Comparison of ENCODE assay signal across 30 cellular contexts in the genomic region with DNA sequence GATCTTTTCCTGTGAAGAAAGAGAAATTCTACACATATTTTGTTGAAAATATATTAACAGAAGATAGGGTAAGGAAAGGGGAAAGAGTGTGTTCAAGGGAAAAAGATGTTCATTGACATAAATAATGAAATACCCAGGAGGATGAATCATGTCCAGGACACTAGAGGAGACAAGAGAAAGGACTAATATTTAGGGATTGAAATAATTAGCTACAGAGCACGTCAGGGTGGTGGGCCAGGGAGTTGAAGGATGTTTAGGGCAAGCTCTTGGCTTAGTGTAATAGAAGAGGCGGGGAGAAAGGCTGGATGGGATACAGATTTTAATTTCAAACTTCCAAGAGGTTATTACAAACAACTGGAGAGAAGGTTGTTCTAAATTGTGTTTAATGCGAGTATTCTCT.
"Had no signal": no experiment of that assay in that cellular context is flagged by ENCODE, and none has a peak within 500 bp of the region (broad histone marks: within the 10 kb centered on the region; RNA-seq: fewer than 3 reads in every experiment).

No MANE protein-coding gene starts in this region.

- H3K27ac Mint-ChIP-seq: naive thymus-derived CD8-positive, alpha-beta T cell; natural killer cell treated with Interleukin-12 subunit alpha and Interleukin-12 subunit beta and Interleukin-15 and Interleukin-18, amount 100 ng/mL, for 72 hours; neural progenitor cell; progenitor cell of endocrine pancreas; stimulated activated memory B cell treated with anti-CD40 and anti-IgM and Interleukin-4, amounts not matched to agents 10 μg/mL and 1 μg/mL and 100 μg/mL, for 72 hours; stimulated activated naive CD8-positive, alpha-beta T cell treated with anti-CD3 and anti-CD28 coated beads, Interleukin-15, amount 100 ng/mL, for 72 hours; type B pancreatic cell had no signal

- H3K27me3 Mint-ChIP-seq: stimulated activated memory B cell treated with anti-CD40 and anti-IgM and Interleukin-4, amounts not matched to agents 10 μg/mL and 1 μg/mL and 100 μg/mL, for 72 hours had no signal

- H3K9ac ChIP-seq: neural progenitor cell, parathyroid adenoma had no signal

- H3K27ac ChIP-seq: neural progenitor cell, ovary, parathyroid adenoma, psoas muscle, skin epidermis, spleen, suprapubic skin, testis, tibial artery, transverse colon, upper lobe of right lung, uterus had no signal

- H3K36me3 ChIP-seq: neural progenitor cell, ovary, spleen, suprapubic skin, tibial artery, transverse colon, upper lobe of right lung, uterus had no signal

- H3K36me3 Mint-ChIP-seq: naive thymus-derived CD8-positive, alpha-beta T cell; natural killer cell treated with Interleukin-12 subunit alpha and Interleukin-12 subunit beta and Interleukin-15 and Interleukin-18, amount 100 ng/mL, for 72 hours; neural progenitor cell; stimulated activated memory B cell treated with anti-CD40 and anti-IgM and Interleukin-4, amounts not matched to agents 10 μg/mL and 1 μg/mL and 100 μg/mL, for 72 hours; type B pancreatic cell had no signal

- H3K4me3 Mint-ChIP-seq: naive thymus-derived CD8-positive, alpha-beta T cell; natural killer cell treated with Interleukin-12 subunit alpha and Interleukin-12 subunit beta and Interleukin-15 and Interleukin-18, amount 100 ng/mL, for 72 hours; neural progenitor cell; stimulated activated memory B cell treated with anti-CD40 and anti-IgM and Interleukin-4, amounts not matched to agents 10 μg/mL and 1 μg/mL and 100 μg/mL, for 72 hours; stimulated activated naive CD8-positive, alpha-beta T cell treated with anti-CD3 and anti-CD28 coated beads, Interleukin-15, amount 100 ng/mL, for 72 hours; type B pancreatic cell had no signal

- H3K9me3 ChIP-seq: ovary, psoas muscle, spleen, suprapubic skin, testis, tibial artery, transverse colon, upper lobe of right lung, uterus had no signal

- H3K9me3 Mint-ChIP-seq: natural killer cell treated with Interleukin-12 subunit alpha and Interleukin-12 subunit beta and Interleukin-15 and Interleukin-18, amount 100 ng/mL, for 72 hours; stimulated activated memory B cell treated with anti-CD40 and anti-IgM and Interleukin-4, amounts not matched to agents 10 μg/mL and 1 μg/mL and 100 μg/mL, for 72 hours; stimulated activated naive CD8-positive, alpha-beta T cell treated with anti-CD3 and anti-CD28 coated beads, Interleukin-15, amount 100 ng/mL, for 72 hours; type B pancreatic cell had no signal

- H3K4me3 ChIP-seq: neural progenitor cell, ovary, psoas muscle, skin epidermis, smooth muscle cell, spleen, suprapubic skin, testis, tibial artery, transverse colon, upper lobe of right lung, uterus had no signal

- DNase-seq: naive thymus-derived CD8-positive, alpha-beta T cell; occipital lobe; ovary; posterior cingulate gyrus; psoas muscle; right cardiac atrium; spleen; stimulated activated CD4-positive, alpha-beta T cell treated with anti-CD3 and anti-CD28 coated beads, Interleukin-12 subunit alpha, Interleukin-12 subunit beta, amount 100 ng/mL, for 4 hours; stimulated activated CD4-positive, alpha-beta T cell treated with anti-CD3 and anti-CD28 coated beads, Interleukin-1b, Interleukin-23, amount 100 ng/mL, for 48 hours; stimulated activated CD4-positive, alpha-beta T cell treated with anti-CD3 and anti-CD28 coated beads, Interleukin-4, amount 100 ng/mL, for 1 hour; stimulated activated CD4-positive, alpha-beta T cell treated with anti-CD3 and anti-CD28 coated beads, Interleukin-4, amount 100 ng/mL, for 4 hours; stimulated activated CD8-positive, alpha-beta memory T cell treated with anti-CD3 and anti-CD28 coated beads, Interleukin-4, amount 100 ng/mL, for 48 hours; stimulated activated naive CD4-positive, alpha-beta T cell; stimulated activated naive CD8-positive, alpha-beta T cell treated with anti-CD3 and anti-CD28 coated beads, Interleukin-15, amount 100 ng/mL, for 72 hours; stimulated activated naive CD8-positive, alpha-beta T cell treated with anti-CD3 and anti-CD28 coated beads, Interleukin-15, Interleukin-2, amounts not matched to agents 100 U/mL and 50 U/mL, for 24 hours; substantia nigra; testis; tibial artery; transverse colon; upper lobe of right lung; uterus had no signal

- H3K4me1 Mint-ChIP-seq: naive thymus-derived CD8-positive, alpha-beta T cell; neural progenitor cell; stimulated activated memory B cell treated with anti-CD40 and anti-IgM and Interleukin-4, amounts not matched to agents 10 μg/mL and 1 μg/mL and 100 μg/mL, for 72 hours; stimulated activated naive CD8-positive, alpha-beta T cell treated with anti-CD3 and anti-CD28 coated beads, Interleukin-15, amount 100 ng/mL, for 72 hours had no signal
